25 cellular contexts compared by ENCODE assay signal in genomic region chr9:130302785-130303612, GRCh38. TPM values are rescaled to one million over a fixed set of nuclear protein-coding genes. Genes with fewer than 3 reads are reported as not detected.
"Had no signal": no experiment of that assay in that cellular context is flagged by ENCODE, and none has a peak within 500 bp of the region (broad histone marks: within the 10 kb centered on the region; RNA-seq: fewer than 3 reads in every experiment).

No MANE protein-coding gene starts in this region.

- H3K36me3 Mint-ChIP-seq: activated naive CD8-positive, alpha-beta T cell; natural killer cell had no signal

- H3K27me3 ChIP-seq: adrenal gland, ascending aorta, colonic mucosa, heart left ventricle, pancreas, right lobe of liver, tibial nerve, uterus had no signal

- H3K9me3 ChIP-seq: adrenal gland, ascending aorta, colonic mucosa, heart left ventricle, pancreas, psoas muscle, right lobe of liver, tibial nerve, uterus had no signal

- H3K4me1 Mint-ChIP-seq: activated T-helper 17 cell treated with anti-CD3 and anti-CD28 coated beads, Interleukin-2, amount 50 U/mL, for 72 hours; central memory CD8-positive, alpha-beta T cell; natural killer cell had no signal

- H3K4me3 Mint-ChIP-seq: activated naive CD8-positive, alpha-beta T cell; activated T-cell treated with anti-CD3 and anti-CD28 coated beads, Interleukin-2, amount 50 U/mL, for 24 hours; activated T-helper 17 cell treated with anti-CD3 and anti-CD28 coated beads, Interleukin-2, amount 50 U/mL, for 72 hours; central memory CD8-positive, alpha-beta T cell; effector memory CD8-positive, alpha-beta T cell; natural killer cell had no signal

- H3K4me3 ChIP-seq: adrenal gland, ascending aorta, colonic mucosa, dorsolateral prefrontal cortex, heart left ventricle, pancreas, psoas muscle, right lobe of liver, smooth muscle cell, tibial nerve, uterus had no signal

- H3K27ac ChIP-seq: adrenal gland, ascending aorta, brain microvascular endothelial cell, colonic mucosa, pancreas, psoas muscle, right lobe of liver had no signal

- H3K9me3 Mint-ChIP-seq: activated T-cell treated with anti-CD3 and anti-CD28 coated beads, Interleukin-2, amount 50 U/mL, for 24 hours had no signal

- H3K27ac Mint-ChIP-seq: activated naive CD8-positive, alpha-beta T cell; activated T-cell treated with anti-CD3 and anti-CD28 coated beads, Interleukin-2, amount 50 U/mL, for 24 hours; activated T-helper 17 cell treated with anti-CD3 and anti-CD28 coated beads, Interleukin-2, amount 50 U/mL, for 72 hours; effector memory CD8-positive, alpha-beta T cell; natural killer cell had no signal

- H3K4me1 ChIP-seq: adrenal gland, ascending aorta, colonic mucosa, pancreas, psoas muscle, right lobe of liver, uterus had no signal

- DNase-seq: activated CD4-positive, alpha-beta T cell treated with anti-CD3 and anti-CD28 coated beads for 1 hour; activated naive CD4-positive, alpha-beta T cell; activated T-cell treated with anti-CD3 and anti-CD28 coated beads, Interleukin-2, amount 50 U/mL, for 24 hours; adrenal gland; brain microvascular endothelial cell; colonic mucosa; dorsolateral prefrontal cortex; effector memory CD8-positive, alpha-beta T cell; islet precursor cell; natural killer cell; stimulated activated CD4-positive, alpha-beta T cell treated with anti-CD3 and anti-CD28 coated beads, Interleukin-2, amount 100 ng/mL, for 48 hours; stimulated activated naive CD4-positive, alpha-beta T cell treated with Interleukin-2 at 50 U/mL for 16 hours; T-helper 9 cell; uterus had no signal

- H3K36me3 ChIP-seq: adrenal gland, ascending aorta, brain microvascular endothelial cell, colonic mucosa, pancreas, right lobe of liver, tibial nerve, uterus had no signal

- ATAC-seq: activated T-helper 17 cell treated with anti-CD3 and anti-CD28 coated beads, Interleukin-2, amount 50 U/mL, for 72 hours; effector memory CD8-positive, alpha-beta T cell; heart left ventricle; natural killer cell; pancreas; right lobe of liver had no signal

RNA-seq across cellular contexts. Expression of gene HMCN2, which starts 37.4 kb away (rescaled TPM):
- total RNA-seq: activated T-helper 17 cell treated with anti-CD3 and anti-CD28 coated beads, Interleukin-2, amount 50 U/mL, for 72 hours; natural killer cell; T-helper 1 cell treated with Interleukin-12 subunit alpha and Interleukin-12 subunit beta and Interleukin-4 antibody, amounts not matched to agents 30 ng/mL and 1 ng/mL, for 36 hours had no signal
- polyA plus RNA-seq: smooth muscle cell had no signal
